7 cellular contexts compared by ENCODE assay signal in the genomic region with DNA sequence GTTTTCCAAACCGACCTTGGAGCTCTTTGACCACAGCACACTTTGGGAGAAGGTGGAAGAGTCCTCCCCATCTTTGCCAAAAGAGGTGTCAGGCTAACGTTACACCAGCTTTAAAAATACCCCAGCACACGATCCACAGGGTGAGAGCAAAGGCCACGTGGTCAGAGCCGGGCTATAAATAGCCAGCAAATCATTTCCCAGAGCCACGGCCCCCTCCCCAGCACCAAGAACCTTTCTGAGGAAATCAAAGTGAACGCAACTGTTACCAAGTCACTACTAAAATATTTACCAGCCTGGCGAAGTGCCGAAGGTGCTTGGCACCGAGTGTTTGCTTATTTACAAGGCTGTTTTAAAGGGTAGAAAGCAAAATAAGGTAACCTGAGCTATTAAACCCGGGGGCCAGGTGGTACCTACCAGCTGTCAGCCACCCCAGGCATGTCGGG.
DNase-seq lines count a peak whose midpoint lies in the region; ATAC-seq and TF ChIP-seq lines count a peak whose summit lies in the region.

No MANE protein-coding gene starts in this region.

- DNase-seq in LNCaP clone FGC (ENCODE audit: low read depth) (peak; percentile 99), SHP77 (lab: John Stamatoyannopoulos, UW) (peak; percentile 39 to 62), right atrium auricular region (ENCODE audit: low spot score) (peak; percentile 72), upper lobe of right lung (peak; percentile 86), NOMO-1 (lab: John Stamatoyannopoulos, UW; ENCODE audit: unreplicated experiment in 2 of 2) (no peak)
- no peak for DNase-seq in stimulated activated CD8-positive, alpha-beta memory T cell treated with anti-CD3 and anti-CD28 coated beads, Interleukin-4, amount 100 ng/mL, for 48 hours
- DNase-seq in stimulated activated CD4-positive, alpha-beta T cell treated with anti-CD3 and anti-CD28 coated beads, Interleukin-4, amount 100 ng/mL, for 24 hours = no peak

- H3K9me3 ChIP-seq in right atrium auricular region (no peaks in the 10 kb centered on the region), upper lobe of right lung (no peaks in the 10 kb centered on the region)

- ATAC-seq in upper lobe of right lung = peak; percentile 75

- H3K27ac ChIP-seq in right atrium auricular region (peak overlapping the region; percentile 89 to 98), upper lobe of right lung (peak overlapping the region; percentile 88)

- H3K4me1 ChIP-seq in right atrium auricular region = peaks cover 0 to 89% of the 10 kb centered on the region in 2 donors
- peaks cover 16% of the 10 kb centered on the region for H3K4me1 ChIP-seq in upper lobe of right lung

- intact Hi-C loops in upper lobe of right lung (cut with DNase I) = no loop called here

- TF ChIP-seq CTCF in LNCaP clone FGC (IDR thresholded peaks at IDR 0.05; ENCODE audit: control insufficient read depth, extremely low read depth, insufficient read depth) = no peak
- no peak for TF ChIP-seq CTCF in right atrium auricular region (IDR thresholded peaks at IDR 0.05)
- TF ChIP-seq CTCF in upper lobe of right lung (IDR thresholded peaks at IDR 0.05) = no peak

- no peaks in the 10 kb centered on the region for H3K36me3 ChIP-seq in right atrium auricular region
- no peaks in the 10 kb centered on the region for H3K36me3 ChIP-seq in upper lobe of right lung

- no peaks in the 10 kb centered on the region for H3K27me3 ChIP-seq in right atrium auricular region
- no peaks in the 10 kb centered on the region for H3K27me3 ChIP-seq in upper lobe of right lung

- H3K4me3 ChIP-seq in LNCaP clone FGC (ENCODE audit: low read depth, low read length) (peak overlapping the region; percentile 23; the same call in 1 of the 2 replicates), right atrium auricular region (no peak overlapping the region), upper lobe of right lung (no peak overlapping the region)

Comparison
In these comparisons a context has a peak if more than half of its experiments do, and no peak if none do; other contexts are left out.
1. DNase-seq: peak in LNCaP clone FGC (single experiment), SHP77 (2 of 2), right atrium auricular region (single experiment) and upper lobe of right lung (single experiment); none in stimulated activated CD8-positive, alpha-beta memory T cell treated with anti-CD3 and anti-CD28 coated beads, Interleukin-4, amount 100 ng/mL, for 48 hours (single experiment), NOMO-1 (0 of 2) and stimulated activated CD4-positive, alpha-beta T cell treated with anti-CD3 and anti-CD28 coated beads, Interleukin-4, amount 100 ng/mL, for 24 hours (single experiment).